ENCODE assay signal across 9 cellular contexts in the genomic region with DNA sequence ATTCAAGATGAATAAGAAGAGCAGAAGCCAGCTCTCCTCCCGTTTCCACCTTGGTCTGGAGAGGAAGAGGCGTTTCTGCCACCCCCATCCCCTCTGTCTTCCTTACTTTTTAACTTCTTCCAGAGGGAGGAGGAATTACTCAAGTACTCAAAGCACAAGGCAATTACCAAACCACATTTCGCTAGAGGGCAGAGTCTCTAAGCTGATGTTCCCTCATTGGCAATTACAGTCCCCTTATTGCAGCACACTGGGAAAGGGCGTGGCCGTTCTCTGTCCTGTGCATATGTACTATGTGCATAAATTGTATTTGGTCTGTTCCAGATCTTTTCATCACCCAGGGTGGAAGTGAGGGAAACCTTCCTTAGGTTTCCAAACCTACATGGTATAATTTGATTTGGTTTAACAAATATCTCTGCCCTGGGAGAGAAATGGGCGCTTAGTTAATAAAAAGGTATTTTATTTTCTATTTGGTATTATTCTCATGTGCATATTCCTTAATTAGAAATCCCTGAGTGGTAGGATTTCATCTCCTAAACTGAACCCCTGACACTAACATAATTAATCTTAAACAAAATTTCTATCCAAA. TPM values are rescaled to one million over a fixed set of nuclear protein-coding genes. Genes with fewer than 3 reads are reported as not detected.
A peak's percentile ranks its signal among the peaks of the same experiment; 100 is the strongest.
DNase-seq lines count a peak whose midpoint lies in the region; ATAC-seq and TF ChIP-seq lines count a peak whose summit lies in the region.
"Had no signal": no experiment of that assay in that cellular context is flagged by ENCODE, and none has a peak within 500 bp of the region (broad histone marks: within the 10 kb centered on the region; RNA-seq: fewer than 3 reads in every experiment).

No MANE protein-coding gene starts in this region.

- TF ChIP-seq CTCF in choroid plexus epithelial cell (conservative IDR thresholded peaks at IDR 0.05; ENCODE audit: low read depth, low read length) (peak; percentile 72), lung (IDR thresholded peaks at IDR 0.05; ENCODE audit: control extremely low read depth, extremely low read depth) (peak; percentile 8)

- H3K36me3 ChIP-seq in lung (ENCODE audit: control insufficient read depth in 2 of 2, insufficient read depth in 2 of 2, low read length in 2 of 2), result no peaks in the 10 kb centered on the region

- H3K4me3 ChIP-seq in choroid plexus epithelial cell (ENCODE audit: low read depth, low read length) (no peak overlapping the region), lung (no peak overlapping the region)

- no peak overlapping the region for H3K27ac Mint-ChIP-seq in activated CD4-positive, alpha-beta memory T cell treated with anti-CD3 and anti-CD28 coated beads for 36 hours
- no peak overlapping the region for H3K27ac Mint-ChIP-seq in activated CD4-positive, alpha-beta memory T cell treated with anti-CD3 and anti-CD28 coated beads, Interleukin-2, amount 10 ng/mL, durations not matched to agents 7 days and 5 days
- H3K27ac Mint-ChIP-seq: activated T-cell treated with anti-CD3 and anti-CD28 coated beads, Interleukin-2, amount 50 U/mL, for 72 hours had no signal

- H3K27me3 ChIP-seq in lung (ENCODE audit: control insufficient read depth, insufficient read depth), result no peaks in the 10 kb centered on the region

- H3K9me3 ChIP-seq in lung (ENCODE audit: control insufficient read depth in 2 of 2, insufficient read depth in 1 of 2, low read length in 1 of 2), result no peaks in the 10 kb centered on the region

- POLR2A ChIA-PET in activated CD4-positive, alpha-beta memory T cell treated with anti-CD3 and anti-CD28 coated beads for 36 hours (lab: Charles Lee), result no interaction called here
- POLR2A ChIA-PET in activated CD4-positive, alpha-beta memory T cell treated with anti-CD3 and anti-CD28 coated beads, Interleukin-2, amount 10 ng/mL, durations not matched to agents 7 days and 5 days (lab: Charles Lee), result no interaction called here

- 29 to 30% methylated on average over 6 of the region's 6 CpGs for whole genome bisulfite sequencing in lung, 2 donors

- H3K9me3 Mint-ChIP-seq in activated CD4-positive, alpha-beta memory T cell treated with anti-CD3 and anti-CD28 coated beads for 36 hours, result no peaks in the 10 kb centered on the region
- no peaks in the 10 kb centered on the region for H3K9me3 Mint-ChIP-seq in activated CD4-positive, alpha-beta memory T cell treated with anti-CD3 and anti-CD28 coated beads, Interleukin-2, amount 10 ng/mL, durations not matched to agents 7 days and 5 days
- H3K9me3 Mint-ChIP-seq: activated T-cell treated with anti-CD3 and anti-CD28 coated beads, Interleukin-2, amount 50 U/mL, for 72 hours had no signal

- peaks cover 35% of the 10 kb centered on the region for H3K27me3 Mint-ChIP-seq in activated CD4-positive, alpha-beta memory T cell treated with anti-CD3 and anti-CD28 coated beads for 36 hours
- peaks cover 22% of the 10 kb centered on the region for H3K27me3 Mint-ChIP-seq in activated CD4-positive, alpha-beta memory T cell treated with anti-CD3 and anti-CD28 coated beads, Interleukin-2, amount 10 ng/mL, durations not matched to agents 7 days and 5 days

- H3K4me3 Mint-ChIP-seq in activated CD4-positive, alpha-beta memory T cell treated with anti-CD3 and anti-CD28 coated beads for 36 hours, result no peak overlapping the region
- no peak overlapping the region for H3K4me3 Mint-ChIP-seq in activated CD4-positive, alpha-beta memory T cell treated with anti-CD3 and anti-CD28 coated beads, Interleukin-2, amount 10 ng/mL, durations not matched to agents 7 days and 5 days
- H3K4me3 Mint-ChIP-seq: activated T-cell treated with anti-CD3 and anti-CD28 coated beads, Interleukin-2, amount 50 U/mL, for 72 hours had no signal

- H3K36me3 Mint-ChIP-seq in activated CD4-positive, alpha-beta memory T cell treated with anti-CD3 and anti-CD28 coated beads for 36 hours, result no peaks in the 10 kb centered on the region
- H3K36me3 Mint-ChIP-seq in activated CD4-positive, alpha-beta memory T cell treated with anti-CD3 and anti-CD28 coated beads, Interleukin-2, amount 10 ng/mL, durations not matched to agents 7 days and 5 days (ENCODE audit: low read depth), result no peaks in the 10 kb centered on the region

- DNase-seq in activated CD4-positive, alpha-beta memory T cell treated with anti-CD3 and anti-CD28 coated beads for 36 hours, result peak; percentile 13
- no peak for DNase-seq in activated CD4-positive, alpha-beta memory T cell treated with anti-CD3 and anti-CD28 coated beads, Interleukin-2, amount 10 ng/mL, durations not matched to agents 7 days and 5 days
- peak; percentile 42 for DNase-seq in NCI-H82 treated with DMSO at 0.1 percent for 48 hours (lab: John Stamatoyannopoulos, UW; ENCODE audit: unreplicated experiment)
- DNase-seq in choroid plexus epithelial cell (ENCODE audit: low read depth), result peak; percentile 82
- peak; percentile 40 for DNase-seq in lung (ENCODE audit: low spot score)
- no peak for DNase-seq in T-helper 1 cell

- ATAC-seq in lung (ENCODE audit: insufficient read depth, low FRiP score), result no peak
- no peak for ATAC-seq in GM19395 (IDR thresholded peaks at IDR 0.05; ENCODE audit: unreplicated experiment)
- no peak for ATAC-seq in HG03045 (IDR thresholded peaks at IDR 0.05; ENCODE audit: unreplicated experiment)

- no peaks in the 10 kb centered on the region for H3K4me1 ChIP-seq in lung (ENCODE audit: control insufficient read depth in 2 of 2, insufficient read depth in 2 of 2, low read length in 2 of 2)

- no peak overlapping the region for H3K27ac ChIP-seq in lung (ENCODE audit: low read depth in 1 of 2, low read length in 1 of 2)

- CTCF ChIA-PET in activated CD4-positive, alpha-beta memory T cell treated with anti-CD3 and anti-CD28 coated beads for 36 hours (lab: Charles Lee), result interaction anchor here (1.9 kb wide), 1 partner anchor 64 kb away, joined by 12 read pairs; no protein-coding TSS in a partner anchor
- CTCF ChIA-PET in activated CD4-positive, alpha-beta memory T cell treated with anti-CD3 and anti-CD28 coated beads, Interleukin-2, amount 10 ng/mL, durations not matched to agents 7 days and 5 days (lab: Charles Lee), result no interaction called here

- intact Hi-C loops in activated CD4-positive, alpha-beta memory T cell treated with anti-CD3 and anti-CD28 coated beads for 36 hours (cut with micrococcal nuclease), result loop anchor here (1.0 kb wide), 1 partner anchor 65 kb away; no protein-coding TSS in a partner anchor

- no peaks in the 10 kb centered on the region for H3K4me1 Mint-ChIP-seq in activated CD4-positive, alpha-beta memory T cell treated with anti-CD3 and anti-CD28 coated beads for 36 hours (ENCODE audit: low read depth)
- no peaks in the 10 kb centered on the region for H3K4me1 Mint-ChIP-seq in activated CD4-positive, alpha-beta memory T cell treated with anti-CD3 and anti-CD28 coated beads, Interleukin-2, amount 10 ng/mL, durations not matched to agents 7 days and 5 days

RNA-seq across cellular contexts. Expression of gene ALDOB, which starts 29.8 kb away (rescaled TPM):
- total RNA-seq in activated CD4-positive, alpha-beta memory T cell treated with anti-CD3 and anti-CD28 coated beads for 36 hours, result not detected
- total RNA-seq in activated CD4-positive, alpha-beta memory T cell treated with anti-CD3 and anti-CD28 coated beads, Interleukin-2, amount 10 ng/mL, durations not matched to agents 7 days and 5 days, result not detected
- 1 to 10 TPM in 1 of 2 donors, not detected in 1; 1.1 TPM for total RNA-seq in lung
- polyA plus RNA-seq in lung, result under 1 TPM; 0.06 to 0.09 TPM
- total RNA-seq: activated T-cell treated with anti-CD3 and anti-CD28 coated beads, Interleukin-2, amount 50 U/mL, for 72 hours had no signal

Comparison
In these comparisons a context has a peak if more than half of its experiments do, and no peak if none do; other contexts are left out.
1. DNase-seq: peak in activated CD4-positive, alpha-beta memory T cell treated with anti-CD3 and anti-CD28 coated beads for 36 hours (single experiment), NCI-H82 treated with DMSO at 0.1 percent for 48 hours (single experiment), choroid plexus epithelial cell (single experiment) and lung (single experiment); none in activated CD4-positive, alpha-beta memory T cell treated with anti-CD3 and anti-CD28 coated beads, Interleukin-2, amount 10 ng/mL, durations not matched to agents 7 days and 5 days (single experiment) and T-helper 1 cell (0 of 5).